In the genomic region with DNA sequence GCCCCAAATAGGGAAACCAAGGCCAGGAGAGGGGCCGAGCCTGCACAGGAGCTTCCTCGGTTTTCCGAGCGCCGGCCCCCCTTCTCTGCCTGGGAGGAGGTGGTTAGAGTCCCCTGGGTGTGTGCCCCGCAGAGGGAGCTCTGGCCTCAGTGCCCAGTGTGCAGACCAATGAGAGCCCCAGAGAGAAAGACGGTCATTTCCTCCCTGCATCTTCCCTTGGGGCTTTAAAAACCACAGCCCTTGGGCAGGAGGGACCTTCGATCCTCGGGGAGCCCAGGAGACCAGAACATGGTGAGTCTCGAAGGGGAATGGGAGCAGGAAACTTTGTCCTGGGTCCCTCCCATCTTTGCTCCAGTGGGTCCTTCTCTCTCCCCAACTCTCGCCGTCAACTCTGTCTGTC, we compare ENCODE assay signal across 1 cellular context.
TF ChIP-seq lines count a peak whose summit lies in the region.

Gene C5AR1, plus strand, starts transcription at position 254 of the 400 bp plus-strand sequence. Its CDS starts 35 bp downstream, at position 289.

TF ChIP-seq in GM12878, 131 proteins besides CTCF, POLR2A, EP300 and RAD21:
- TF ChIP-seq IKZF1 (conservative IDR thresholded peaks at IDR 0.05) (peak; percentile 50; the same call in 1 of the 2 replicates), SIX5 (IDR thresholded peaks at IDR 0.05; ENCODE audit: low read depth, low read length, severe bottlenecking) (no peak), IKZF2 (IDR thresholded peaks at IDR 0.05) (peak in 1 of 2 experiments; percentile 13; a peak in 2 of 4 replicates), FOXK2 (IDR thresholded peaks at IDR 0.05) (no peak), RUNX3 (IDR thresholded peaks at IDR 0.05; ENCODE audit: low read length) (0 out of 2 replicates have a peak, but pooled peaks have one; percentile 10), MEF2B (IDR thresholded peaks at IDR 0.05; ENCODE audit: partially characterized antibody, poor library complexity, severe bottlenecking) (peak; percentile 86)
